Comparison of ENCODE assay signal across 1 cellular context in genomic region chr20:23050847-23051627, GRCh38.
TF ChIP-seq lines count a peak whose summit lies in the region.

No MANE protein-coding gene starts in this region.

TF ChIP-seq in HCT116, 20 proteins besides CTCF, POLR2A, EP300 and RAD21 (continued from another document):
- TF ChIP-seq REST (IDR thresholded peaks at IDR 0.05; ENCODE audit: low read depth) = no peak
- TF ChIP-seq FOSL1 (IDR thresholded peaks at IDR 0.05; ENCODE audit: low read depth) = no peak
